8 cellular contexts compared by ENCODE assay signal in genomic region chr4:184471872-184472539, GRCh38. TPM values are rescaled to one million over a fixed set of nuclear protein-coding genes. Genes with fewer than 3 reads are reported as not detected.
DNase-seq lines count a peak whose midpoint lies in the region; ATAC-seq, FAIRE-seq and TF ChIP-seq lines count a peak whose summit lies in the region.

No MANE protein-coding gene starts in this region.

- H3K4me1 ChIP-seq in mucosa of descending colon (ENCODE audit: low read depth) (peaks cover 26% of the 10 kb centered on the region), uterus (peaks cover 10 to 11% of the 10 kb centered on the region in 2 donors)

- POLR2A ChIA-PET in AG04450 (lab: Yijun Ruan, JAX) = no interaction called here

- DNase-seq in AG04450 (ENCODE audit: low read depth, low spot score) = no peak
- DNase-seq in GM12891 (ENCODE audit: insufficient read length, low spot score) = no peak
- DNase-seq in RPMI8226 = peak; percentile 64
- peak; percentile 33 for DNase-seq in choroid plexus epithelial cell (ENCODE audit: low read depth)
- peak in 1 of 3 donors; percentile 59 for DNase-seq in mucosa of descending colon
- DNase-seq in uterus = no peak
- DNase-seq in HT-29 (ENCODE audit: low spot score) = no peak

- peak overlapping the region; percentile 61 for H3K27ac ChIP-seq in AG04450 (ENCODE audit: low read depth, low read length)
- H3K27ac ChIP-seq in uterus = peak overlapping the region; percentile 98 to 99

- H3K4me3 ChIP-seq in AG04450 (ENCODE audit: low read depth, low read length) (peak overlapping the region; percentile 95), choroid plexus epithelial cell (ENCODE audit: low read depth, low read length) (peak overlapping the region; percentile 93), mucosa of descending colon (peak overlapping the region; percentile 91), uterus (peak overlapping the region; percentile 83 to 93)

- TF ChIP-seq POLR2A in GM12891 (IDR thresholded peaks at IDR 0.05; ENCODE audit: low read depth, low read length) (no peak; the same call in 1 of the 2 replicates), uterus (IDR thresholded peaks at IDR 0.05) (no peak)

- H3K27me3 ChIP-seq in AG04450 (ENCODE audit: control insufficient read depth, insufficient read depth, low read length) (no peaks in the 10 kb centered on the region), uterus (no peaks in the 10 kb centered on the region)

- H3K36me3 ChIP-seq in mucosa of descending colon (ENCODE audit: low read depth) (peaks cover 4% of the 10 kb centered on the region), uterus (no peaks in the 10 kb centered on the region)

- H3K9me3 ChIP-seq in AG04450 (ENCODE audit: control insufficient read depth, insufficient read depth, low read length) (no peaks in the 10 kb centered on the region), mucosa of descending colon (no peaks in the 10 kb centered on the region), uterus (no peaks in the 10 kb centered on the region)

- FAIRE-seq in GM12891 (lab: Jason Lieb, UNC) = peak; percentile 80

- TF ChIP-seq CTCF in AG04450 (IDR thresholded peaks at IDR 0.05; ENCODE audit: low read depth, low read length) (0 out of 2 replicates have a peak, but pooled peaks have one; percentile 8), choroid plexus epithelial cell (conservative IDR thresholded peaks at IDR 0.05; ENCODE audit: low read depth, low read length) (peak; percentile 24), mucosa of descending colon (IDR thresholded peaks at IDR 0.05) (no peak), uterus (IDR thresholded peaks at IDR 0.05) (no peak)

- intact Hi-C loops in mucosa of descending colon (cut with DNase I, micrococcal nuclease) = loop anchor here in 1 of 2 donors (10.0 kb wide), 1 partner anchor 63 kb away; no protein-coding TSS in a partner anchor
- intact Hi-C loops in uterus (cut with DNase I; ENCODE audit: low total_unique reads) = loop anchor here (10.0 kb wide), 2 partner anchors 63 to 187 kb away; no protein-coding TSS in a partner anchor

- CTCF ChIA-PET in AG04450 (lab: Charles Lee) = no interaction called here

- ATAC-seq in mucosa of descending colon (peak; percentile 1), HG03039 (IDR thresholded peaks at IDR 0.05; ENCODE audit: unreplicated experiment) (no peak)

TF ChIP-seq in GM12891, 5 proteins besides CTCF, POLR2A, EP300 and RAD21:
- TF ChIP-seq PAX5 (IDR thresholded peaks at IDR 0.05; ENCODE audit: insufficient read depth, low read length, severe bottlenecking) = no peak
- TF ChIP-seq TAF1 (IDR thresholded peaks at IDR 0.05; ENCODE audit: low read depth, low read length) = no peak; the same call in 1 of the 2 replicates
- TF ChIP-seq SPI1 (IDR thresholded peaks at IDR 0.05; ENCODE audit: low read depth, low read length) = no peak
- TF ChIP-seq POU2F2 (IDR thresholded peaks at IDR 0.05; ENCODE audit: low read depth, low read length) = no peak
- TF ChIP-seq POLR2AphosphoS5 (IDR thresholded peaks at IDR 0.05; ENCODE audit: low read depth, low read length) = peak; percentile 53; the same call in 1 of the 2 replicates

RNA-seq across cellular contexts. Expression of gene IRF2, which starts 2.3 kb away (rescaled TPM):
- polyA plus RNA-seq in AG04450 (2011; rRNA removed) = 31.4 and 39.2 TPM in 2 replicates
- polyA minus RNA-seq in AG04450 (2011; rRNA and poly(A)+ RNA removed) = 43.2 and 46.4 TPM in 2 replicates
- 53.8 TPM for polyA plus RNA-seq in GM12891 (2012; ENCODE audit: low read depth, missing spikeins)
- total RNA-seq in mucosa of descending colon (10 to 100 TPM; 39.3 to 59.8 (median 53.5) TPM), uterus (10 to 100 TPM in 3 of 4 donors, 1 to 10 TPM in 1; 7.9 to 45.7 (median 35.7) TPM)
- total RNA-seq in HT-29 (2014; rRNA removed; shearing (Covaris generic)) = 6.6 and 9.2 TPM in 2 replicates

Comparison
In these comparisons a context has a peak if more than half of its experiments do, and no peak if none do; other contexts are left out.
1. DNase-seq: peak in RPMI8226 (single experiment) and choroid plexus epithelial cell (single experiment); none in AG04450 (single experiment), GM12891 (single experiment), uterus (0 of 2) and HT-29 (single experiment).
2. CTCF ChIP-seq: peak in AG04450 (single experiment) and choroid plexus epithelial cell (single experiment); none in mucosa of descending colon (single experiment) and uterus (0 of 4).
3. Peak in every context shown above with its lines, with median percentiles within 50 percentile points of each other: H3K4me3 ChIP-seq.